ENCODE assay signal across 8 cellular contexts in the genomic region with DNA sequence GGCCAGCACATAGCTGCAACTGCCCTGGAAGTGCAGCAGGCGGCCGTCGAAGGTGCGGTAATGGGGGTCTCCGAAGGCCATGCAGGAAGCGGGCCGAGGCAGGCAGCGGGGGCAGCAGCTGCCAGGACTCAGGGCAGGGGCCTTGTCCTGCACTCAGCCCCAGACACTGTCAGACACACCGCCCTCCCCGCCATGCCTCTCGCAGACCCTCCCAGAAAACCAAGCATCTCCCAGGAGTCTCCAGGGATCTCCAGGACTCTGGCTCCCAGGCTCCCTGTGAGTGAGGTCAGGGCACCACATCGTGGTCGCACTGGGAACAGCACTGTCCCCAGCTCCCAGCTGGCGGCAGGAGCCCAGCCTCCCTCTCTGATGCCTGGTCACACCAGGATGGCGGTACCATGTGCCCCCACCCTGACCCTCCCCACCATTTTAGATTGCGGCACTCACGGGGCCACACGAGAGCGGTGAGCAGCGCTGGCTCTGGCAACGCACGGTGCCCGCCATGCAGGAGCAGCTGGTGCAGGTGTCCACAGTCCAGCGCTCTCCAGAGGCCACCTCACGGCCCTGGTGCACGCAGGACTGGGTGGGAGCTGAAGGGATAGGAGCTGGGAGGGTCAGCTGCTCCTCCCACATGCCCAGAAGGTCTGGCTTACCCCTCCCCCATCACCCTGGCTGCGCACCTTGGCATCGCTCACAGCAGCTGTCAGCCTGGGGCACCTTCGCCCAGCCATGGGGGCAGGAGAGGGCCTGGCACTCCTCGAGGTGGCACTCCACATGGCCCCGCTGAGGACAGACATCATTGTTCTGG.
DNase-seq lines count a peak whose midpoint lies in the region; ATAC-seq lines count a peak whose summit lies in the region.

No MANE protein-coding gene starts in this region.

- DNase-seq in NCI-H187 (lab: John Stamatoyannopoulos, UW), result peak; percentile 36 to 66
- no peak for DNase-seq in NCI-H187 treated with DMSO at 0.1 percent for 48 hours (lab: John Stamatoyannopoulos, UW)
- peak; percentile 38 for DNase-seq in NCI-H2107 treated with DMSO at 0.1 percent for 48 hours (lab: John Stamatoyannopoulos, UW; ENCODE audit: unreplicated experiment)
- DNase-seq in anterior cingulate cortex (lab: John Stamatoyannopoulos, UW), result peak in 53 of 58 donors; percentile 10 to 79 (median 55)
- DNase-seq in hippocampal formation (lab: John Stamatoyannopoulos, UW), result peak; percentile 14 to 58
- DNase-seq in stimulated activated naive CD8-positive, alpha-beta T cell treated with anti-CD3 and anti-CD28 coated beads, Interleukin-15, Interleukin-2, amounts not matched to agents 100 U/mL and 50 U/mL, for 24 hours, result peak; percentile 43
- no peak for DNase-seq in activated effector memory CD4-positive, alpha-beta T cell treated with Interleukin-2 at 50 U/mL for 16 hours

- peak; percentile 24 for ATAC-seq in stimulated activated naive CD8-positive, alpha-beta T cell treated with anti-CD3 and anti-CD28 coated beads, Interleukin-15, Interleukin-2, amounts not matched to agents 100 U/mL and 50 U/mL, for 24 hours
- no peak for ATAC-seq in GM21825 (IDR thresholded peaks at IDR 0.05; ENCODE audit: unreplicated experiment)

Comparison
In these comparisons a context has a peak if more than half of its experiments do, and no peak if none do; other contexts are left out.
1. DNase-seq: peak in NCI-H187 (2 of 2), NCI-H2107 treated with DMSO at 0.1 percent for 48 hours (single experiment), anterior cingulate cortex (53 of 58), hippocampal formation (2 of 2) and stimulated activated naive CD8-positive, alpha-beta T cell treated with anti-CD3 and anti-CD28 coated beads, Interleukin-15, Interleukin-2, amounts not matched to agents 100 U/mL and 50 U/mL, for 24 hours (single experiment); none in NCI-H187 treated with DMSO at 0.1 percent for 48 hours (single experiment) and activated effector memory CD4-positive, alpha-beta T cell treated with Interleukin-2 at 50 U/mL for 16 hours (single experiment).